In the genomic region with DNA sequence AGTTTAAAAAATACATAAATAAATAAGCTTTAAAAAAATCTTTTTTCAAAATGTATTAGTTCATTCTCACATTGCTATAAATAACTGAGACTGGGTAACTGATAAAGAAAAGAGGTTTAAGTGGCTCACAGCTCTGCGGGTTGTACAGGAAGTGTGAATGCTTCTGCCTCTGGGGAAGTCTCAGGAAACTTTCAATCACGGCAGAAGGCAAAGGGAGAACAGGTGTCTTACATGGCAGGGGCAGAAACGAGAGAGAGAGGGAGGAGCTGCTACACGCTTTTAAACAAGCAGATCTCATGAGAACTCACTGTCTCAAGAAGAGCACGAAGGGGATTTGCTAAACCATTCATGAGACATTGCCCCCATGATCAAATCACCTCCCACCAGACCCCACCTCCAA, we compare ENCODE assay signal across 10 cellular contexts.
DNase-seq lines count a peak whose midpoint lies in the region; ATAC-seq, FAIRE-seq and TF ChIP-seq lines count a peak whose summit lies in the region.
"Had no signal": no experiment of that assay in that cellular context is flagged by ENCODE, and none has a peak within 500 bp of the region (broad histone marks: within the 10 kb centered on the region; RNA-seq: fewer than 3 reads in every experiment).

No MANE protein-coding gene starts in this region.

- TF ChIP-seq CTCF in HepG2 (CRISPR knock-in tag; IDR thresholded peaks at IDR 0.05) = no peak

- peak; percentile 97 for ATAC-seq in GM18502 (IDR thresholded peaks at IDR 0.05; ENCODE audit: poor library complexity, unreplicated experiment)
- peak; percentile 94 for ATAC-seq in GM19467 (IDR thresholded peaks at IDR 0.05; ENCODE audit: unreplicated experiment)
- peak; percentile 87 for ATAC-seq in HG03135 (IDR thresholded peaks at IDR 0.05; ENCODE audit: unreplicated experiment)
- peak; percentile 61 for ATAC-seq in activated naive CD8-positive, alpha-beta T cell treated with anti-CD3 and anti-CD28 coated beads, Interleukin-2, amount 50 U/mL, for 24 hours
- ATAC-seq in HepG2 = no peak

- no peak for FAIRE-seq in HepG2 (lab: Jason Lieb, UNC)

- peaks cover 39% of the 10 kb centered on the region for H3K36me3 Mint-ChIP-seq in activated naive CD8-positive, alpha-beta T cell treated with anti-CD3 and anti-CD28 coated beads, Interleukin-2, amount 50 U/mL, for 24 hours (ENCODE audit: low read depth)

- no peak for TF ChIP-seq POLR2A in HepG2 (IDR thresholded peaks at IDR 0.05; ENCODE audit: insufficient read depth in 1 of 2, low read depth in 2 of 2, low read length in 2 of 2)

- POLR2A ChIA-PET in HepG2 (lab: Yijun Ruan, JAX) = no interaction called here

- H3K4me1 ChIP-seq in HepG2 (ENCODE audit: insufficient read depth, low read length) = no peaks in the 10 kb centered on the region

- intact Hi-C loops in HepG2 (cut with micrococcal nuclease; ENCODE audit: unreplicated experiment) = no loop called here

- H3K27me3 Mint-ChIP-seq in activated naive CD8-positive, alpha-beta T cell treated with anti-CD3 and anti-CD28 coated beads, Interleukin-2, amount 50 U/mL, for 24 hours = no peaks in the 10 kb centered on the region

- no peaks in the 10 kb centered on the region for H3K27me3 ChIP-seq in HepG2 (ENCODE audit: control insufficient read depth in 1 of 2, insufficient read depth in 2 of 2, low read length in 2 of 2)

- TF ChIP-seq RAD21 in HepG2 (CRISPR knock-in tag; IDR thresholded peaks at IDR 0.05) = no peak

- no peaks in the 10 kb centered on the region for H3K9me3 ChIP-seq in HepG2 (ENCODE audit: low read length)

- no peaks in the 10 kb centered on the region for H4K20me1 ChIP-seq in HepG2 (ENCODE audit: insufficient read depth, low read length)

- no peak overlapping the region for H3K27ac Mint-ChIP-seq in activated naive CD8-positive, alpha-beta T cell treated with anti-CD3 and anti-CD28 coated beads, Interleukin-2, amount 50 U/mL, for 24 hours

- peaks cover 33% of the 10 kb centered on the region for H3K9me3 Mint-ChIP-seq in activated naive CD8-positive, alpha-beta T cell treated with anti-CD3 and anti-CD28 coated beads, Interleukin-2, amount 50 U/mL, for 24 hours

- no peak for DNase-seq in activated naive CD8-positive, alpha-beta T cell treated with anti-CD3 and anti-CD28 coated beads, Interleukin-2, amount 50 U/mL, for 24 hours
- DNase-seq in NCI-H1417 treated with DMSO at 0.1 percent for 48 hours (lab: John Stamatoyannopoulos, UW) (no peak), iPS-NIHi11 (ENCODE audit: low spot score) (no peak), HepG2 (ENCODE audit: low spot score) (no peak), inferior parietal cortex (ENCODE audit: extremely low spot score) (no peak)
- DNase-seq: NCI-H446, substantia nigra had no signal

- WGBS in HepG2 (ENCODE audit: low lambda C conversion rate) = 71% methylated on average over 5 of the region's 5 CpGs

- H3K4me1 Mint-ChIP-seq in activated naive CD8-positive, alpha-beta T cell treated with anti-CD3 and anti-CD28 coated beads, Interleukin-2, amount 50 U/mL, for 24 hours = peaks cover 33% of the 10 kb centered on the region

- H3K4me3 ChIP-seq in HepG2 (replicated peaks in 1 of 3; ENCODE audit: insufficient read depth in 1 of 3, low read depth in 2 of 3, low read length in 3 of 3) = no peak overlapping the region

- no peak overlapping the region for H3K27ac ChIP-seq in HepG2 (ENCODE audit: extremely low read length, insufficient read depth, low read length)

- H3K9ac ChIP-seq in HepG2 (ENCODE audit: insufficient read depth, low read depth, low read length) = no peak overlapping the region

- H3K79me2 ChIP-seq in HepG2 (ENCODE audit: insufficient read depth, low read length) = no peaks in the 10 kb centered on the region

- H3K36me3 ChIP-seq in HepG2 (replicated peaks in 1 of 2; ENCODE audit: control insufficient read depth in 1 of 2, insufficient read depth in 2 of 2, low read length in 2 of 2) = no peaks in the 10 kb centered on the region

- H3K4me3 Mint-ChIP-seq in activated naive CD8-positive, alpha-beta T cell treated with anti-CD3 and anti-CD28 coated beads, Interleukin-2, amount 50 U/mL, for 24 hours = no peak overlapping the region

- CTCF ChIA-PET in HepG2 (lab: Yijun Ruan, JAX; ENCODE audit: low intra/inter-chr PET ratio, low total read pairs) = no interaction called here

- no TSS peak for BruUV-seq in HepG2 (replicated peaks; lab: Mats Ljungman, UMichigan)

- no peak overlapping the region for H2AFZ ChIP-seq in HepG2 (ENCODE audit: low read length)

- no peak for TF ChIP-seq EP300 in HepG2 (IDR thresholded peaks at IDR 0.05; ENCODE audit: low read depth in 2 of 2, low read length in 2 of 2)
- TF ChIP-seq EP300 in HepG2 (CRISPR knock-in tag; IDR thresholded peaks at IDR 0.05; ENCODE audit: borderline replicate concordance) = no peak

- in situ Hi-C loops in HepG2 (cut with HindIII; ENCODE audit: extremely low pct_ligation_motif_present, low pct_unique_long_range_greater_than_20kb) = no loop called here

- no peak overlapping the region for H3K4me2 ChIP-seq in HepG2 (ENCODE audit: low read depth, low read length)

TF ChIP-seq in HepG2, 621 proteins besides CTCF, POLR2A, EP300 and RAD21:
- TF ChIP-seq ZNF761 (CRISPR knock-in tag; conservative IDR thresholded peaks at IDR 0.05) = no peak
- no peak for TF ChIP-seq GATAD1 (CRISPR knock-in tag; IDR thresholded peaks at IDR 0.05)
- TF ChIP-seq HHEX (CRISPR knock-in tag; IDR thresholded peaks at IDR 0.05) = no peak
- no peak for TF ChIP-seq IKZF5 (CRISPR knock-in tag; IDR thresholded peaks at IDR 0.05)
- TF ChIP-seq KAT7 (CRISPR knock-in tag; IDR thresholded peaks at IDR 0.05; ENCODE audit: borderline replicate concordance) = no peak
- TF ChIP-seq PHF5A (CRISPR knock-in tag; IDR thresholded peaks at IDR 0.05; ENCODE audit: low read depth, unreplicated experiment) = no peak
- no peak for TF ChIP-seq ZNF672 (CRISPR knock-in tag; IDR thresholded peaks at IDR 0.05)
- no peak for TF ChIP-seq ZNF784 (CRISPR knock-in tag; IDR thresholded peaks at IDR 0.05; ENCODE audit: borderline replicate concordance)
- no peak for TF ChIP-seq CREB1 (IDR thresholded peaks at IDR 0.05)
- no peak for TF ChIP-seq CREB1 (CRISPR knock-in tag; IDR thresholded peaks at IDR 0.05)
- TF ChIP-seq GABPA (IDR thresholded peaks at IDR 0.05; ENCODE audit: low read depth, low read length) = no peak
- no peak for TF ChIP-seq GABPA (CRISPR knock-in tag; IDR thresholded peaks at IDR 0.05; ENCODE audit: low read depth)
- no peak for TF ChIP-seq ZNF138 (CRISPR knock-in tag; IDR thresholded peaks at IDR 0.05; ENCODE audit: low read depth)
- no peak for TF ChIP-seq ZNF263 (CRISPR knock-in tag; IDR thresholded peaks at IDR 0.05)
- no peak for TF ChIP-seq PAWR (CRISPR knock-in tag; IDR thresholded peaks at IDR 0.05; ENCODE audit: borderline replicate concordance)
- no peak for TF ChIP-seq GTF3A (CRISPR knock-in tag; conservative IDR thresholded peaks at IDR 0.05)
- no peak for TF ChIP-seq KAT2B (IDR thresholded peaks at IDR 0.05; ENCODE audit: borderline replicate concordance, low read depth, low read length)
- TF ChIP-seq ZNF816 (CRISPR knock-in tag; IDR thresholded peaks at IDR 0.05; ENCODE audit: borderline replicate concordance) = no peak
